1 cellular context compared by ENCODE assay signal in the genomic region with DNA sequence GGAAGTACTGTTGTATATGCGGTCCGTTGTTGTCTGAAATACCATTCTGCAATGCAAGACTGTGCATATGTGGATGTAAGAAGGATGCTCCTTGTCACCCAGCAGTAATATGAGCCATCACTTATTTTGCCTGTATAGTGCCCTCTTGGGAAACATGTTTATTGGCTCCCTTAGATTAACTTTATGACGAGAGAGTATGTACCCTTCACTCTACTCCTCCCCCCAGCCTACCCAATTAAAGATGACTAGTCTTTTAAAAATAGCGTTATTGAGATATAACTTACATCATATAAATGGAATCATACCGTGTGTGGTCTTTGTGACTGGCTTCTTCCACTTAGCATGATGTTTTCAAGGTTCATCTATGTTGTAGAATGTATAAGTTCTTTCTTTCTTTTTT.
A peak's percentile ranks its signal among the peaks of the same experiment; 100 is the strongest.
TF ChIP-seq lines count a peak whose summit lies in the region.

No MANE protein-coding gene starts in this region.

TF ChIP-seq in HEK293, 187 proteins besides CTCF, POLR2A, EP300 and RAD21 (continued from another document and continues in another):
- TF ChIP-seq, protein P1, sequence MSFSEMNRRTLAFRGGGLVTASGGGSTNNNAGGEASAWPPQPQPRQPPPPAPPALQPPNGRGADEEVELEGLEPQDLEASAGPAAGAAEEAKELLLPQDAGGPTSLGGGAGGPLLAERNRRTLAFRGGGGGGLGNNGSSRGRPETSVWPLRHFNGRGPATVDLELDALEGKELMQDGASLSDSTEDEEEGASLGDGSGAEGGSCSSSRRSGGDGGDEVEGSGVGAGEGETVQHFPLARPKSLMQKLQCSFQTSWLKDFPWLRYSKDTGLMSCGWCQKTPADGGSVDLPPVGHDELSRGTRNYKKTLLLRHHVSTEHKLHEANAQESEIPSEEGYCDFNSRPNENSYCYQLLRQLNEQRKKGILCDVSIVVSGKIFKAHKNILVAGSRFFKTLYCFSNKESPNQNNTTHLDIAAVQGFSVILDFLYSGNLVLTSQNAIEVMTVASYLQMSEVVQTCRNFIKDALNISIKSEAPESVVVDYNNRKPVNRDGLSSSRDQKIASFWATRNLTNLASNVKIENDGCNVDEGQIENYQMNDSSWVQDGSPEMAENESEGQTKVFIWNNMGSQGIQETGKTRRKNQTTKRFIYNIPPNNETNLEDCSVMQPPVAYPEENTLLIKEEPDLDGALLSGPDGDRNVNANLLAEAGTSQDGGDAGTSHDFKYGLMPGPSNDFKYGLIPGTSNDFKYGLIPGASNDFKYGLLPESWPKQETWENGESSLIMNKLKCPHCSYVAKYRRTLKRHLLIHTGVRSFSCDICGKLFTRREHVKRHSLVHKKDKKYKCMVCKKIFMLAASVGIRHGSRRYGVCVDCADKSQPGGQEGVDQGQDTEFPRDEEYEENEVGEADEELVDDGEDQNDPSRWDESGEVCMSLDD (tag by site-specific recombination; IDR thresholded peaks at IDR 0.05), result no peak
- TF ChIP-seq ZNF830 (tag by site-specific recombination; IDR thresholded peaks at IDR 0.05; ENCODE audit: low read depth), result no peak
- peak; percentile 68; the same call in 1 of the 2 replicates for TF ChIP-seq IKZF3 (tag by site-specific recombination; IDR thresholded peaks at IDR 0.05)
- no peak for TF ChIP-seq ZNF560 (tag by site-specific recombination; IDR thresholded peaks at IDR 0.05; ENCODE audit: borderline replicate concordance)
- no peak for TF ChIP-seq ZNF23 (tag by site-specific recombination; IDR thresholded peaks at IDR 0.05; ENCODE audit: borderline replicate concordance)
- TF ChIP-seq, protein P2, sequence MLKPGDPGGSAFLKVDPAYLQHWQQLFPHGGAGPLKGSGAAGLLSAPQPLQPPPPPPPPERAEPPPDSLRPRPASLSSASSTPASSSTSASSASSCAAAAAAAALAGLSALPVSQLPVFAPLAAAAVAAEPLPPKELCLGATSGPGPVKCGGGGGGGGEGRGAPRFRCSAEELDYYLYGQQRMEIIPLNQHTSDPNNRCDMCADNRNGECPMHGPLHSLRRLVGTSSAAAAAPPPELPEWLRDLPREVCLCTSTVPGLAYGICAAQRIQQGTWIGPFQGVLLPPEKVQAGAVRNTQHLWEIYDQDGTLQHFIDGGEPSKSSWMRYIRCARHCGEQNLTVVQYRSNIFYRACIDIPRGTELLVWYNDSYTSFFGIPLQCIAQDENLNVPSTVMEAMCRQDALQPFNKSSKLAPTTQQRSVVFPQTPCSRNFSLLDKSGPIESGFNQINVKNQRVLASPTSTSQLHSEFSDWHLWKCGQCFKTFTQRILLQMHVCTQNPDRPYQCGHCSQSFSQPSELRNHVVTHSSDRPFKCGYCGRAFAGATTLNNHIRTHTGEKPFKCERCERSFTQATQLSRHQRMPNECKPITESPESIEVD (tag by site-specific recombination; IDR thresholded peaks at IDR 0.05), result peak; percentile 72
- TF ChIP-seq ZBTB48 (tag by site-specific recombination; IDR thresholded peaks at IDR 0.05), result no peak
- no peak for TF ChIP-seq ZNF623 (tag by site-specific recombination; IDR thresholded peaks at IDR 0.05)
- TF ChIP-seq ZFP41 (tag by site-specific recombination; IDR thresholded peaks at IDR 0.05; ENCODE audit: borderline replicate concordance), result no peak
- no peak for TF ChIP-seq ZBTB1 (tag by site-specific recombination; IDR thresholded peaks at IDR 0.05)
- TF ChIP-seq, protein P3, sequence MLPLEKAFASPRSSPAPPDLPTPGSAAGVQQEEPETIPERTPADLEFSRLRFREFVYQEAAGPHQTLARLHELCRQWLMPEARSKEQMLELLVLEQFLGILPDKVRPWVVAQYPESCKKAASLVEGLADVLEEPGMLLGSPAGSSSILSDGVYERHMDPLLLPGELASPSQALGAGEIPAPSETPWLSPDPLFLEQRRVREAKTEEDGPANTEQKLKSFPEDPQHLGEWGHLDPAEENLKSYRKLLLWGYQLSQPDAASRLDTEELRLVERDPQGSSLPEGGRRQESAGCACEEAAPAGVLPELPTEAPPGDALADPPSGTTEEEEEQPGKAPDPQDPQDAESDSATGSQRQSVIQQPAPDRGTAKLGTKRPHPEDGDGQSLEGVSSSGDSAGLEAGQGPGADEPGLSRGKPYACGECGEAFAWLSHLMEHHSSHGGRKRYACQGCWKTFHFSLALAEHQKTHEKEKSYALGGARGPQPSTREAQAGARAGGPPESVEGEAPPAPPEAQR (tag by site-specific recombination; IDR thresholded peaks at IDR 0.05), result no peak
- TF ChIP-seq ZNF558 (tag by site-specific recombination; IDR thresholded peaks at IDR 0.05), result no peak; the same call in 1 of the 2 replicates
- TF ChIP-seq GLI2 (tag by site-specific recombination; IDR thresholded peaks at IDR 0.05; ENCODE audit: borderline replicate concordance, low read depth), result peak; percentile 60; the same call in 1 of the 2 replicates
- no peak for TF ChIP-seq ZNF596 (tag by site-specific recombination; IDR thresholded peaks at IDR 0.05)
- TF ChIP-seq, protein P4, sequence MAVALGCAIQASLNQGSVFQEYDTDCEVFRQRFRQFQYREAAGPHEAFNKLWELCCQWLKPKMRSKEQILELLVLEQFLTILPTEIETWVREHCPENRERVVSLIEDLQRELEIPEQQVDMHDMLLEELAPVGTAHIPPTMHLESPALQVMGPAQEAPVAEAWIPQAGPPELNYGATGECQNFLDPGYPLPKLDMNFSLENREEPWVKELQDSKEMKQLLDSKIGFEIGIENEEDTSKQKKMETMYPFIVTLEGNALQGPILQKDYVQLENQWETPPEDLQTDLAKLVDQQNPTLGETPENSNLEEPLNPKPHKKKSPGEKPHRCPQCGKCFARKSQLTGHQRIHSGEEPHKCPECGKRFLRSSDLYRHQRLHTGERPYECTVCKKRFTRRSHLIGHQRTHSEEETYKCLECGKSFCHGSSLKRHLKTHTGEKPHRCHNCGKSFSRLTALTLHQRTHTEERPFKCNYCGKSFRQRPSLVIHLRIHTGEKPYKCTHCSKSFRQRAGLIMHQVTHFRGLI (tag by site-specific recombination; IDR thresholded peaks at IDR 0.05), result peak; percentile 31; the same call in 1 of the 2 replicates
- TF ChIP-seq, protein P5, sequence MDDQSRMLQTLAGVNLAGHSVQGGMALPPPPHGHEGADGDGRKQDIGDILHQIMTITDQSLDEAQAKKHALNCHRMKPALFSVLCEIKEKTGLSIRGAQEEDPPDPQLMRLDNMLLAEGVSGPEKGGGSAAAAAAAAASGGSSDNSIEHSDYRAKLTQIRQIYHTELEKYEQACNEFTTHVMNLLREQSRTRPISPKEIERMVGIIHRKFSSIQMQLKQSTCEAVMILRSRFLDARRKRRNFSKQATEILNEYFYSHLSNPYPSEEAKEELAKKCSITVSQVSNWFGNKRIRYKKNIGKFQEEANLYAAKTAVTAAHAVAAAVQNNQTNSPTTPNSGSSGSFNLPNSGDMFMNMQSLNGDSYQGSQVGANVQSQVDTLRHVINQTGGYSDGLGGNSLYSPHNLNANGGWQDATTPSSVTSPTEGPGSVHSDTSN (CRISPR knock-in tag; IDR thresholded peaks at IDR 0.05), result no peak
- TF ChIP-seq ZSCAN30 (tag by site-specific recombination; IDR thresholded peaks at IDR 0.05), result no peak
- no peak for TF ChIP-seq ZNF341 (tag by site-specific recombination; IDR thresholded peaks at IDR 0.05; ENCODE audit: low read depth)
- TF ChIP-seq ZNF16 (tag by site-specific recombination; IDR thresholded peaks at IDR 0.05; ENCODE audit: low read depth), result no peak
- TF ChIP-seq ZSCAN23 (tag by site-specific recombination; IDR thresholded peaks at IDR 0.05), result no peak
- no peak for TF ChIP-seq SALL2 (tag by site-specific recombination; IDR thresholded peaks at IDR 0.05; ENCODE audit: borderline replicate concordance)
- TF ChIP-seq SCRT2 (tag by site-specific recombination; IDR thresholded peaks at IDR 0.05), result no peak
- TF ChIP-seq ZNF433 (tag by site-specific recombination; IDR thresholded peaks at IDR 0.05; ENCODE audit: low read depth), result no peak
- TF ChIP-seq ZNF114 (tag by site-specific recombination; IDR thresholded peaks at IDR 0.05), result no peak
- TF ChIP-seq, protein P6, sequence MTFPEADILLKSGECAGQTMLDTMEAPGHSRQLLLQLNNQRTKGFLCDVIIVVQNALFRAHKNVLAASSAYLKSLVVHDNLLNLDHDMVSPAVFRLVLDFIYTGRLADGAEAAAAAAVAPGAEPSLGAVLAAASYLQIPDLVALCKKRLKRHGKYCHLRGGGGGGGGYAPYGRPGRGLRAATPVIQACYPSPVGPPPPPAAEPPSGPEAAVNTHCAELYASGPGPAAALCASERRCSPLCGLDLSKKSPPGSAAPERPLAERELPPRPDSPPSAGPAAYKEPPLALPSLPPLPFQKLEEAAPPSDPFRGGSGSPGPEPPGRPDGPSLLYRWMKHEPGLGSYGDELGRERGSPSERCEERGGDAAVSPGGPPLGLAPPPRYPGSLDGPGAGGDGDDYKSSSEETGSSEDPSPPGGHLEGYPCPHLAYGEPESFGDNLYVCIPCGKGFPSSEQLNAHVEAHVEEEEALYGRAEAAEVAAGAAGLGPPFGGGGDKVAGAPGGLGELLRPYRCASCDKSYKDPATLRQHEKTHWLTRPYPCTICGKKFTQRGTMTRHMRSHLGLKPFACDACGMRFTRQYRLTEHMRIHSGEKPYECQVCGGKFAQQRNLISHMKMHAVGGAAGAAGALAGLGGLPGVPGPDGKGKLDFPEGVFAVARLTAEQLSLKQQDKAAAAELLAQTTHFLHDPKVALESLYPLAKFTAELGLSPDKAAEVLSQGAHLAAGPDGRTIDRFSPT (tag by site-specific recombination; IDR thresholded peaks at IDR 0.05), result no peak
- TF ChIP-seq, protein P7, sequence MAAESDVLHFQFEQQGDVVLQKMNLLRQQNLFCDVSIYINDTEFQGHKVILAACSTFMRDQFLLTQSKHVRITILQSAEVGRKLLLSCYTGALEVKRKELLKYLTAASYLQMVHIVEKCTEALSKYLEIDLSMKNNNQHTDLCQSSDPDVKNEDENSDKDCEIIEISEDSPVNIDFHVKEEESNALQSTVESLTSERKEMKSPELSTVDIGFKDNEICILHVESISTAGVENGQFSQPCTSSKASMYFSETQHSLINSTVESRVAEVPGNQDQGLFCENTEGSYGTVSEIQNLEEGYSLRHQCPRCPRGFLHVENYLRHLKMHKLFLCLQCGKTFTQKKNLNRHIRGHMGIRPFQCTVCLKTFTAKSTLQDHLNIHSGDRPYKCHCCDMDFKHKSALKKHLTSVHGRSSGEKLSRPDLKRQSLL (tag by site-specific recombination; IDR thresholded peaks at IDR 0.05), result peak; percentile 42; the same call in 1 of the 2 replicates
- peak; percentile 60 for TF ChIP-seq OSR2 (tag by site-specific recombination; IDR thresholded peaks at IDR 0.05)
- TF ChIP-seq ZFP69B (tag by site-specific recombination; IDR thresholded peaks at IDR 0.05), result no peak
- TF ChIP-seq GFI1B (tag by site-specific recombination; IDR thresholded peaks at IDR 0.05), result no peak
- TF ChIP-seq SETDB1 (IDR thresholded peaks at IDR 0.05; ENCODE audit: insufficient read length, low read length), result no peak
- no peak for TF ChIP-seq MEIS1 (CRISPR knock-in tag; IDR thresholded peaks at IDR 0.05; ENCODE audit: borderline replicate concordance)
- no peak for TF ChIP-seq BCL11B (tag by site-specific recombination; IDR thresholded peaks at IDR 0.05; ENCODE audit: low read depth)
- TF ChIP-seq, protein P8, sequence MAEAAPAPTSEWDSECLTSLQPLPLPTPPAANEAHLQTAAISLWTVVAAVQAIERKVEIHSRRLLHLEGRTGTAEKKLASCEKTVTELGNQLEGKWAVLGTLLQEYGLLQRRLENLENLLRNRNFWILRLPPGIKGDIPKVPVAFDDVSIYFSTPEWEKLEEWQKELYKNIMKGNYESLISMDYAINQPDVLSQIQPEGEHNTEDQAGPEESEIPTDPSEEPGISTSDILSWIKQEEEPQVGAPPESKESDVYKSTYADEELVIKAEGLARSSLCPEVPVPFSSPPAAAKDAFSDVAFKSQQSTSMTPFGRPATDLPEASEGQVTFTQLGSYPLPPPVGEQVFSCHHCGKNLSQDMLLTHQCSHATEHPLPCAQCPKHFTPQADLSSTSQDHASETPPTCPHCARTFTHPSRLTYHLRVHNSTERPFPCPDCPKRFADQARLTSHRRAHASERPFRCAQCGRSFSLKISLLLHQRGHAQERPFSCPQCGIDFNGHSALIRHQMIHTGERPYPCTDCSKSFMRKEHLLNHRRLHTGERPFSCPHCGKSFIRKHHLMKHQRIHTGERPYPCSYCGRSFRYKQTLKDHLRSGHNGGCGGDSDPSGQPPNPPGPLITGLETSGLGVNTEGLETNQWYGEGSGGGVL (tag by site-specific recombination; IDR thresholded peaks at IDR 0.05), result peak; percentile 83
- no peak for TF ChIP-seq ZNF514 (tag by site-specific recombination; IDR thresholded peaks at IDR 0.05)
- no peak for TF ChIP-seq ZNF157 (tag by site-specific recombination; IDR thresholded peaks at IDR 0.05)
- TF ChIP-seq ZNF132 (tag by site-specific recombination; IDR thresholded peaks at IDR 0.05; ENCODE audit: borderline replicate concordance), result no peak
- no peak for TF ChIP-seq ZBTB7A (tag by site-specific recombination; IDR thresholded peaks at IDR 0.05; ENCODE audit: low read depth)
- no peak for TF ChIP-seq ZNF768 (tag by site-specific recombination; IDR thresholded peaks at IDR 0.05)
- TF ChIP-seq ZNF146 (tag by site-specific recombination; IDR thresholded peaks at IDR 0.05), result no peak; the same call in 1 of the 2 replicates
- no peak for TF ChIP-seq GLIS2 (tag by site-specific recombination; IDR thresholded peaks at IDR 0.05)
- TF ChIP-seq, protein P9, sequence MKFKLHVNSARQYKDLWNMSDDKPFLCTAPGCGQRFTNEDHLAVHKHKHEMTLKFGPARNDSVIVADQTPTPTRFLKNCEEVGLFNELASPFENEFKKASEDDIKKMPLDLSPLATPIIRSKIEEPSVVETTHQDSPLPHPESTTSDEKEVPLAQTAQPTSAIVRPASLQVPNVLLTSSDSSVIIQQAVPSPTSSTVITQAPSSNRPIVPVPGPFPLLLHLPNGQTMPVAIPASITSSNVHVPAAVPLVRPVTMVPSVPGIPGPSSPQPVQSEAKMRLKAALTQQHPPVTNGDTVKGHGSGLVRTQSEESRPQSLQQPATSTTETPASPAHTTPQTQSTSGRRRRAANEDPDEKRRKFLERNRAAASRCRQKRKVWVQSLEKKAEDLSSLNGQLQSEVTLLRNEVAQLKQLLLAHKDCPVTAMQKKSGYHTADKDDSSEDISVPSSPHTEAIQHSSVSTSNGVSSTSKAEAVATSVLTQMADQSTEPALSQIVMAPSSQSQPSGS (tag by site-specific recombination; IDR thresholded peaks at IDR 0.05; ENCODE audit: low read depth), result peak; percentile 85
